Comparison of ENCODE assay signal across 16 cellular contexts in the genomic region with DNA sequence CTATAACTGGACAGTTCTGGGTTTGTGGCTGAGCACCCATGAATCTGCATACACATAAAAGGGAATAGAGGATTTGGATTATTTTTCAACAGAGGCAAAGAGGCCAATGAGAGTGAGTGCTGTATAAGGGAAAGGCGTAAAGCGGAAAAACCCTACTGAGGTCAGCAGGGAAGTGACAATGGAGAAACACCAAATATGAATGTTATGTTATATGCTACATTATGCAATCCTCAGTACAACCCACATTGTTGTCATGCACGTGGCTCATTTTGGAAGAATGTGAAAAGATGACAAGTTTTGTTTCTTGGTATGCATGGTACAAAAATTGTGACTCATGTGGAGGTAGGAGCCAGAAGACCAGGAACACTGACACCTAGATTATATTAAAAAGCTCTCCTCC.
A peak's percentile ranks its signal among the peaks of the same experiment; 100 is the strongest.
DNase-seq lines count a peak whose midpoint lies in the region; ATAC-seq and TF ChIP-seq lines count a peak whose summit lies in the region.
"Had no signal": no experiment of that assay in that cellular context is flagged by ENCODE, and none has a peak within 500 bp of the region (broad histone marks: within the 10 kb centered on the region; RNA-seq: fewer than 3 reads in every experiment).

No MANE protein-coding gene starts in this region.

- peaks cover 11% of the 10 kb centered on the region; the same call in 1 of the 2 replicates for H3K36me3 ChIP-seq in GM23248 (ENCODE audit: low read depth)
- no peaks in the 10 kb centered on the region for H3K36me3 ChIP-seq in ovary

- TF ChIP-seq EP300 in ovary (IDR thresholded peaks at IDR 0.05): no peak

- H3K4me3 ChIP-seq in AG04449 (ENCODE audit: low read depth, low read length) (no peak overlapping the region), GM23248 (no peak overlapping the region), ovary (no peak overlapping the region)
- H3K4me3 ChIP-seq: lower lobe of right lung had no signal

- TF ChIP-seq CTCF in AG04449 (IDR thresholded peaks at IDR 0.05; ENCODE audit: insufficient read depth, low read length, missing control alignments) (no peak), ovary (IDR thresholded peaks at IDR 0.05) (no peak)

- POLR2A ChIA-PET in AG04449 (lab: Yijun Ruan, JAX): no interaction called here

- H3K4me1 ChIP-seq in GM23248 (ENCODE audit: insufficient read depth) (peaks cover 20% of the 10 kb centered on the region), ovary (ENCODE audit: insufficient read depth) (no peaks in the 10 kb centered on the region)
- H3K4me1 ChIP-seq: lower lobe of right lung had no signal

- 60 to 62% methylated on average over 3 of the region's 3 CpGs for whole genome bisulfite sequencing in GM23248 (ENCODE audit: low coverage in 1 of 2, low lambda C conversion rate in 2 of 2, missing lambda C conversion rate in 2 of 2), 2 experiments
- 88 to 95% (median 89%) methylated on average over 3 of the region's 3 CpGs for WGBS in ovary, 3 donors

- H3K9me3 ChIP-seq in GM23248 (ENCODE audit: low read depth) (no peaks in the 10 kb centered on the region), ovary (no peaks in the 10 kb centered on the region)
- H3K9me3 ChIP-seq: lower lobe of right lung had no signal

- H3K27ac ChIP-seq in GM23248 (0 out of 2 replicates have a peak overlapping the region, but pooled peaks have one; percentile 34), ovary (no peak overlapping the region)
- H3K27ac ChIP-seq: lower lobe of right lung had no signal

- no peak overlapping the region for H3K4me2 ChIP-seq in GM23248 (ENCODE audit: unreplicated experiment)

- TF ChIP-seq POLR2A in ovary (IDR thresholded peaks at IDR 0.05): no peak

- CTCF ChIA-PET in AG04449 (lab: Yijun Ruan, JAX): interaction anchor here (0.9 to 1.9 kb wide), 6 partner anchors 11 to 346 kb away, joined by 3 to 9 read pairs (median 4); no protein-coding TSS in a partner anchor

- no peaks in the 10 kb centered on the region for H3K79me2 ChIP-seq in GM23248 (ENCODE audit: insufficient read depth)

- H3K9me2 ChIP-seq in GM23248 (ENCODE audit: insufficient read depth): peaks cover 7% of the 10 kb centered on the region; the same call in 1 of the 2 replicates

- H3K27me3 ChIP-seq in GM23248 (replicated peaks; ENCODE audit: insufficient read depth): no peaks in the 10 kb centered on the region
- H3K27me3 ChIP-seq in ovary: no peaks in the 10 kb centered on the region

- no peak for ATAC-seq in GM19467 (IDR thresholded peaks at IDR 0.05; ENCODE audit: unreplicated experiment)
- no peak for ATAC-seq in GM18858 (IDR thresholded peaks at IDR 0.05; ENCODE audit: unreplicated experiment)
- ATAC-seq: lower lobe of right lung; stimulated activated memory B cell treated with anti-CD40 and anti-IgM and Interleukin-4, amounts not matched to agents 10 μg/mL and 1 μg/mL and 100 μg/mL, for 72 hours; T-cell had no signal

- intact Hi-C loops in ovary (cut with DNase I): no loop called here

- no peak overlapping the region for H2AFZ ChIP-seq in GM23248

- H3K9ac ChIP-seq in GM23248: no peak overlapping the region

- H4K20me1 ChIP-seq in GM23248 (ENCODE audit: insufficient read depth): no peaks in the 10 kb centered on the region

- in situ Hi-C loops in GM23248 (cut with MboI): no loop called here

- DNase-seq in AG04449 (ENCODE audit: low read depth, low spot score) (peak; percentile 28), GM23248 (peak; percentile 84), SW 1271 (lab: John Stamatoyannopoulos, UW) (peak; percentile 49 to 52), glomerular visceral epithelial cell (ENCODE audit: extremely low spot score) (peak; percentile 46), ovary (no peak), SK-N-DZ (ENCODE audit: low spot score) (no peak)
- DNase-seq: activated CD4-positive, alpha-beta T cell treated with anti-CD3 and anti-CD28 coated beads for 48 hours; CD4-positive, alpha-beta memory T cell; head of caudate nucleus; lower lobe of right lung; NCI-H2029; occipital lobe; T-cell had no signal

- peaks cover 11% of the 10 kb centered on the region; the same call in 1 of the 2 replicates for H3F3A ChIP-seq in GM23248 (ENCODE audit: insufficient read depth)

Comparison
In these comparisons a context has a peak if more than half of its experiments do, and no peak if none do; other contexts are left out.
1. DNase-seq: peak in AG04449 (single experiment), GM23248 (single experiment), SW 1271 (2 of 2) and glomerular visceral epithelial cell (single experiment); none in ovary (0 of 5) and SK-N-DZ (single experiment).